2 cellular contexts compared by ENCODE assay signal in genomic region chr4:27075603-27076002, GRCh38.
TF ChIP-seq lines count a peak whose summit lies in the region.
"Not testable (repeated sequence)": the region's sequence is repeated elsewhere in the genome, so short reads cannot be mapped to it uniquely, and the experiment has no call there.

No MANE protein-coding gene starts in this region.

TF ChIP-seq in H1, 55 proteins besides CTCF, POLR2A, EP300 and RAD21:
- TF ChIP-seq ASH2L (IDR thresholded peaks at IDR 0.05; ENCODE audit: low read length): peak; percentile 32
- TF ChIP-seq YY1 (IDR thresholded peaks at IDR 0.05; ENCODE audit: low read depth, low read length): peak; percentile 43; the same call in 1 of the 2 replicates
- 0 out of 2 replicates have a peak, but pooled peaks have one; percentile 18 for TF ChIP-seq TAF1 (IDR thresholded peaks at IDR 0.05; ENCODE audit: low read depth, low read length)
TF ChIP-seq in H1: peak in this region for 3; not testable (repeated sequence) for 52.

TF ChIP-seq in HepG2, 621 proteins besides CTCF, POLR2A, EP300 and RAD21:
- TF ChIP-seq FOXA1 (IDR thresholded peaks at IDR 0.05): not testable (repeated sequence)
- TF ChIP-seq FOXA1 (CRISPR knock-in tag; IDR thresholded peaks at IDR 0.05): peak; percentile 8; the same call in 1 of the 2 replicates
